11 cellular contexts compared by ENCODE assay signal in genomic region chr15:91268510-91268909, GRCh38.
A peak's percentile ranks its signal among the peaks of the same experiment; 100 is the strongest.
DNase-seq lines count a peak whose midpoint lies in the region; TF ChIP-seq lines count a peak whose summit lies in the region.
"Had no signal": no experiment of that assay in that cellular context is flagged by ENCODE, and none has a peak within 500 bp of the region (broad histone marks: within the 10 kb centered on the region; RNA-seq: fewer than 3 reads in every experiment).

No MANE protein-coding gene starts in this region.

- no peaks in the 10 kb centered on the region for H3K9me3 ChIP-seq in tibial artery
- H3K9me3 ChIP-seq: Caco-2 had no signal

- no peak for TF ChIP-seq CTCF in tibial artery (IDR thresholded peaks at IDR 0.05)

- no peak overlapping the region for H3K27ac ChIP-seq in tibial artery

- DNase-seq in stimulated activated CD4-positive, alpha-beta T cell treated with anti-CD3 and anti-CD28 coated beads, Interleukin-15, amount 100 ng/mL, for 24 hours, result peak; percentile 47
- no peak for DNase-seq in stimulated activated CD4-positive, alpha-beta T cell treated with anti-CD3 and anti-CD28 coated beads, Interleukin-4, amount 100 ng/mL, for 1 hour
- DNase-seq in NCI-H69 (lab: John Stamatoyannopoulos, UW), result peak; percentile 10
- peak; percentile 13 for DNase-seq in dermis blood vessel endothelial cell
- no peak for DNase-seq in T-helper 9 cell
- DNase-seq in medulla oblongata (ENCODE audit: extremely low spot score), result no peak
- no peak for DNase-seq in NCI-H187 treated with DMSO at 0.1 percent for 48 hours (lab: John Stamatoyannopoulos, UW)
- no peak for DNase-seq in tibial artery
- DNase-seq: small intestine had no signal

- intact Hi-C loops in tibial artery (cut with DNase I; ENCODE audit: low total_unique reads), result loop anchor here (10.0 kb wide), 1 partner anchor 334 kb away; the partner anchor contains the start of genes HDDC3 and UNC45A

- H3K27me3 ChIP-seq in tibial artery, result peaks cover 0 to 6% of the 10 kb centered on the region in 2 donors

- no peaks in the 10 kb centered on the region for H3K36me3 ChIP-seq in tibial artery

- no peak overlapping the region for H3K4me3 ChIP-seq in tibial artery
- H3K4me3 ChIP-seq: lung had no signal

- H3K4me1 ChIP-seq in tibial artery, result peaks cover 0 to 13% (median 4%) of the 10 kb centered on the region in 4 donors
- H3K4me1 ChIP-seq: Caco-2 had no signal

Comparison
In these comparisons a context has a peak if more than half of its experiments do, and no peak if none do; other contexts are left out.
1. DNase-seq: peak in stimulated activated CD4-positive, alpha-beta T cell treated with anti-CD3 and anti-CD28 coated beads, Interleukin-15, amount 100 ng/mL, for 24 hours (single experiment), NCI-H69 (single experiment) and dermis blood vessel endothelial cell (single experiment); none in stimulated activated CD4-positive, alpha-beta T cell treated with anti-CD3 and anti-CD28 coated beads, Interleukin-4, amount 100 ng/mL, for 1 hour (single experiment), T-helper 9 cell (single experiment), medulla oblongata (single experiment), NCI-H187 treated with DMSO at 0.1 percent for 48 hours (single experiment) and tibial artery (0 of 2).